ENCODE assay signal across 18 cellular contexts in genomic region chr10:11548763-11549089, GRCh38.
"Had no signal": no experiment of that assay in that cellular context is flagged by ENCODE, and none has a peak within 500 bp of the region (broad histone marks: within the 10 kb centered on the region; RNA-seq: fewer than 3 reads in every experiment).

No MANE protein-coding gene starts in this region.

- H3K9ac ChIP-seq: neural progenitor cell had no signal

- H3K9me3 ChIP-seq: esophagus muscularis mucosa, lower lobe of right lung, ovary, thyroid gland had no signal

- H3K27ac ChIP-seq: esophagus muscularis mucosa, lower lobe of right lung, neural progenitor cell, ovary, thyroid gland, VCaP had no signal

- FAIRE-seq: urothelium cell line had no signal

- H3K4me3 ChIP-seq: esophagus muscularis mucosa, lower lobe of right lung, neural progenitor cell, ovary, thyroid gland had no signal

- H3K4me3 Mint-ChIP-seq: activated CD4-positive, alpha-beta memory T cell treated with anti-CD3 and anti-CD28 coated beads for 36 hours; activated CD8-positive, alpha-beta memory T cell treated with anti-CD3 and anti-CD28 coated beads, Interleukin-2, amount 10 ng/mL, durations not matched to agents 7 days and 5 days; activated T-cell treated with anti-CD3 and anti-CD28 coated beads, Interleukin-2, amount 50 U/mL, for 24 hours; mesothelial cell of epicardium; neural progenitor cell; stimulated activated effector memory CD8-positive, alpha-beta T cell treated with anti-CD3 and anti-CD28 coated beads, Interleukin-12 subunit alpha, Interleukin-12 subunit beta, amount 100 ng/mL, for 72 hours had no signal

- H3K4me2 ChIP-seq: neural progenitor cell had no signal

- H3K27me3 ChIP-seq: esophagus muscularis mucosa, neural progenitor cell, ovary, thyroid gland had no signal

- H3K36me3 ChIP-seq: esophagus muscularis mucosa, lower lobe of right lung, neural progenitor cell, ovary, thyroid gland had no signal

- DNase-seq: activated CD4-positive, alpha-beta memory T cell treated with anti-CD3 and anti-CD28 coated beads for 36 hours; activated CD8-positive, alpha-beta memory T cell treated with anti-CD3 and anti-CD28 coated beads, Interleukin-2, amount 10 ng/mL, durations not matched to agents 7 days and 5 days; activated effector memory CD4-positive, alpha-beta T cell treated with Interleukin-2 at 50 U/mL for 16 hours; activated naive CD4-positive, alpha-beta T cell treated with anti-CD3 and anti-CD28 coated beads, Interleukin-2, amount 50 U/mL, for 16 hours; activated T-cell treated with anti-CD3 and anti-CD28 coated beads, Interleukin-2, amount 50 U/mL, for 24 hours; left colon; lower lobe of right lung; ovary; stimulated activated CD4-positive, alpha-beta T cell treated with anti-CD3 and anti-CD28 coated beads, Interleukin-12 subunit alpha, Interleukin-12 subunit beta, amount 100 ng/mL, for 4 hours; stimulated activated CD4-positive, alpha-beta T cell treated with anti-CD3 and anti-CD28 coated beads, Interleukin-2, amount 100 ng/mL, for 24 hours; T-helper 9 cell; thyroid gland had no signal

- H3K36me3 Mint-ChIP-seq: activated CD4-positive, alpha-beta memory T cell treated with anti-CD3 and anti-CD28 coated beads for 36 hours; activated CD8-positive, alpha-beta memory T cell treated with anti-CD3 and anti-CD28 coated beads, Interleukin-2, amount 10 ng/mL, durations not matched to agents 7 days and 5 days; mesothelial cell of epicardium; stimulated activated effector memory CD8-positive, alpha-beta T cell treated with anti-CD3 and anti-CD28 coated beads, Interleukin-12 subunit alpha, Interleukin-12 subunit beta, amount 100 ng/mL, for 72 hours had no signal

- H3K27ac Mint-ChIP-seq: activated CD4-positive, alpha-beta memory T cell treated with anti-CD3 and anti-CD28 coated beads for 36 hours; activated CD8-positive, alpha-beta memory T cell treated with anti-CD3 and anti-CD28 coated beads, Interleukin-2, amount 10 ng/mL, durations not matched to agents 7 days and 5 days; activated T-cell treated with anti-CD3 and anti-CD28 coated beads, Interleukin-2, amount 50 U/mL, for 24 hours; neural progenitor cell; stimulated activated effector memory CD8-positive, alpha-beta T cell treated with anti-CD3 and anti-CD28 coated beads, Interleukin-12 subunit alpha, Interleukin-12 subunit beta, amount 100 ng/mL, for 72 hours had no signal

- ATAC-seq: activated CD8-positive, alpha-beta memory T cell treated with anti-CD3 and anti-CD28 coated beads, Interleukin-2, amount 10 ng/mL, durations not matched to agents 7 days and 5 days; left colon; lower lobe of right lung; stimulated activated effector memory CD8-positive, alpha-beta T cell treated with anti-CD3 and anti-CD28 coated beads, Interleukin-12 subunit alpha, Interleukin-12 subunit beta, amount 100 ng/mL, for 72 hours had no signal

- H3K27me3 Mint-ChIP-seq: activated CD4-positive, alpha-beta memory T cell treated with anti-CD3 and anti-CD28 coated beads for 36 hours; activated CD8-positive, alpha-beta memory T cell treated with anti-CD3 and anti-CD28 coated beads, Interleukin-2, amount 10 ng/mL, durations not matched to agents 7 days and 5 days; activated T-cell treated with anti-CD3 and anti-CD28 coated beads, Interleukin-2, amount 50 U/mL, for 24 hours had no signal

- H3K9me3 Mint-ChIP-seq: activated CD4-positive, alpha-beta memory T cell treated with anti-CD3 and anti-CD28 coated beads for 36 hours; activated T-cell treated with anti-CD3 and anti-CD28 coated beads, Interleukin-2, amount 50 U/mL, for 24 hours; mesothelial cell of epicardium; stimulated activated effector memory CD8-positive, alpha-beta T cell treated with anti-CD3 and anti-CD28 coated beads, Interleukin-12 subunit alpha, Interleukin-12 subunit beta, amount 100 ng/mL, for 72 hours had no signal
